ENCODE assay signal across 16 cellular contexts in genomic region chr10:22581453-22581852, GRCh38.
DNase-seq lines count a peak whose midpoint lies in the region; ATAC-seq lines count a peak whose summit lies in the region.
"Had no signal": no experiment of that assay in that cellular context is flagged by ENCODE, and none has a peak within 500 bp of the region (broad histone marks: within the 10 kb centered on the region; RNA-seq: fewer than 3 reads in every experiment).

No MANE protein-coding gene starts in this region.

- no peaks in the 10 kb centered on the region for H3K27me3 ChIP-seq in CD4-positive, CD25-positive, alpha-beta regulatory T cell (ENCODE audit: control insufficient read depth, insufficient read depth, low read length)
- H3K27me3 ChIP-seq in CD4-positive, alpha-beta memory T cell (ENCODE audit: insufficient read depth, low read length), result no peaks in the 10 kb centered on the region

- H3K27me3 Mint-ChIP-seq in CD4-positive, CD25-positive, alpha-beta regulatory T cell, result no peaks in the 10 kb centered on the region
- H3K27me3 Mint-ChIP-seq in CD4-positive, alpha-beta memory T cell, result no peaks in the 10 kb centered on the region
- H3K27me3 Mint-ChIP-seq in central memory CD8-positive, alpha-beta T cell, result no peaks in the 10 kb centered on the region
- H3K27me3 Mint-ChIP-seq in natural killer cell treated with Interleukin-12 subunit alpha and Interleukin-12 subunit beta and Interleukin-15 and Interleukin-18, amount 100 ng/mL, for 72 hours, result no peaks in the 10 kb centered on the region

- CTCF ChIA-PET in CD4-positive, alpha-beta memory T cell (lab: Charles Lee; ENCODE audit: partially characterized antibody), result interaction anchor here (0.7 kb wide), 1 partner anchor 150 kb away, joined by 3 read pairs; no protein-coding TSS in a partner anchor

- H3K4me1 ChIP-seq in CD4-positive, CD25-positive, alpha-beta regulatory T cell (ENCODE audit: control insufficient read depth, insufficient read depth, low read length, poor library complexity, severe bottlenecking), result no peaks in the 10 kb centered on the region
- peaks cover 8% of the 10 kb centered on the region for H3K4me1 ChIP-seq in CD4-positive, alpha-beta memory T cell (ENCODE audit: insufficient read depth, low read length)

- H3K4me3 ChIP-seq in CD4-positive, CD25-positive, alpha-beta regulatory T cell (ENCODE audit: low read depth, low read length), result no peak overlapping the region
- H3K4me3 ChIP-seq in CD4-positive, alpha-beta memory T cell (ENCODE audit: low read length in 2 of 2), result no peak overlapping the region

- intact Hi-C loops in CD4-positive, alpha-beta memory T cell (cut with micrococcal nuclease), result no loop called here
- intact Hi-C loops in left ventricle myocardium superior (cut with micrococcal nuclease), result no loop called here

- POLR2A ChIA-PET in CD4-positive, alpha-beta memory T cell (lab: Charles Lee; ENCODE audit: partially characterized antibody), result interaction anchor here (1.0 to 1.1 kb wide), 2 partner anchors 17 to 266 kb away, joined by 3 read pairs; partner anchors contain the start of gene COMMD3

- no peak for DNase-seq in CD4-positive, CD25-positive, alpha-beta regulatory T cell
- DNase-seq in CD4-positive, alpha-beta memory T cell, result no peak
- DNase-seq in central memory CD8-positive, alpha-beta T cell (ENCODE audit: low spot score in 2 of 2), result no peak
- no peak for DNase-seq in natural killer cell treated with Interleukin-12 subunit alpha and Interleukin-12 subunit beta and Interleukin-15 and Interleukin-18, amount 100 ng/mL, for 72 hours (ENCODE audit: low spot score)
- DNase-seq in left ventricle myocardium superior, result no peak
- DNase-seq: H9, Kasumi-1, MM.1S, NCI-H1694 treated with DMSO at 0.1 percent for 48 hours, NCI-H2107, NCI-H2227 treated with DMSO at 0.1 percent for 48 hours, NCI-H526 treated with DMSO at 0.1 percent for 48 hours, OCI-M1, RPMI8226 had no signal

- H3K27ac Mint-ChIP-seq in CD4-positive, CD25-positive, alpha-beta regulatory T cell, result peak overlapping the region in 2 of 3 donors; percentile 38 to 82
- H3K27ac Mint-ChIP-seq in CD4-positive, alpha-beta memory T cell, result peak overlapping the region in 4 of 7 donors; percentile 2 to 92 (median 29)
- peak overlapping the region; percentile 6 for H3K27ac Mint-ChIP-seq in central memory CD8-positive, alpha-beta T cell (ENCODE audit: low read depth)
- H3K27ac Mint-ChIP-seq in natural killer cell treated with Interleukin-12 subunit alpha and Interleukin-12 subunit beta and Interleukin-15 and Interleukin-18, amount 100 ng/mL, for 72 hours, result peak overlapping the region; percentile 56 to 89
- H3K27ac Mint-ChIP-seq: H9 had no signal

- H3K4me3 Mint-ChIP-seq in CD4-positive, CD25-positive, alpha-beta regulatory T cell, result no peak overlapping the region
- peak overlapping the region in 1 of 8 donors; percentile 29 for H3K4me3 Mint-ChIP-seq in CD4-positive, alpha-beta memory T cell
- no peak overlapping the region for H3K4me3 Mint-ChIP-seq in central memory CD8-positive, alpha-beta T cell
- no peak overlapping the region for H3K4me3 Mint-ChIP-seq in natural killer cell treated with Interleukin-12 subunit alpha and Interleukin-12 subunit beta and Interleukin-15 and Interleukin-18, amount 100 ng/mL, for 72 hours
- H3K4me3 Mint-ChIP-seq: H9 had no signal

- H3K36me3 Mint-ChIP-seq in CD4-positive, CD25-positive, alpha-beta regulatory T cell, result peaks cover 60% of the 10 kb centered on the region
- peaks cover 57 to 85% of the 10 kb centered on the region in 2 donors for H3K36me3 Mint-ChIP-seq in CD4-positive, alpha-beta memory T cell
- H3K36me3 Mint-ChIP-seq in central memory CD8-positive, alpha-beta T cell (ENCODE audit: insufficient read depth), result peaks cover 75% of the 10 kb centered on the region
- peaks cover 24% of the 10 kb centered on the region for H3K36me3 Mint-ChIP-seq in natural killer cell treated with Interleukin-12 subunit alpha and Interleukin-12 subunit beta and Interleukin-15 and Interleukin-18, amount 100 ng/mL, for 72 hours

- H3K9me3 ChIP-seq in CD4-positive, CD25-positive, alpha-beta regulatory T cell (ENCODE audit: control insufficient read depth in 2 of 2, low read length in 2 of 2), result no peaks in the 10 kb centered on the region
- no peaks in the 10 kb centered on the region for H3K9me3 ChIP-seq in CD4-positive, alpha-beta memory T cell (ENCODE audit: control insufficient read depth in 1 of 2, low read length in 2 of 2)

- H3K9me3 Mint-ChIP-seq in CD4-positive, CD25-positive, alpha-beta regulatory T cell, result peaks cover 0 to 2% (median 0%) of the 10 kb centered on the region in 7 donors
- peaks cover 0 to 1% (median 0%) of the 10 kb centered on the region in 8 donors for H3K9me3 Mint-ChIP-seq in CD4-positive, alpha-beta memory T cell
- H3K9me3 Mint-ChIP-seq in central memory CD8-positive, alpha-beta T cell, result no peaks in the 10 kb centered on the region
- H3K9me3 Mint-ChIP-seq in natural killer cell treated with Interleukin-12 subunit alpha and Interleukin-12 subunit beta and Interleukin-15 and Interleukin-18, amount 100 ng/mL, for 72 hours, result no peaks in the 10 kb centered on the region
- H3K9me3 Mint-ChIP-seq: H9 had no signal

- H3K36me3 ChIP-seq in CD4-positive, CD25-positive, alpha-beta regulatory T cell (ENCODE audit: control insufficient read depth, insufficient read depth, low read length), result peaks cover 73% of the 10 kb centered on the region
- peaks cover 54% of the 10 kb centered on the region for H3K36me3 ChIP-seq in CD4-positive, alpha-beta memory T cell (ENCODE audit: insufficient read depth, low read length)

- H3K27ac ChIP-seq in CD4-positive, CD25-positive, alpha-beta regulatory T cell (ENCODE audit: insufficient read depth, low read length, poor library complexity, severe bottlenecking), result no peak overlapping the region
- H3K27ac ChIP-seq in CD4-positive, alpha-beta memory T cell (ENCODE audit: low read depth, low read length), result no peak overlapping the region

- ATAC-seq in CD4-positive, CD25-positive, alpha-beta regulatory T cell (ENCODE audit: low read depth in 2 of 2), result no peak
- no peak for ATAC-seq in central memory CD8-positive, alpha-beta T cell (replicated peaks; ENCODE audit: extremely low read depth, poor library complexity, severe bottlenecking)
- ATAC-seq in natural killer cell treated with Interleukin-12 subunit alpha and Interleukin-12 subunit beta and Interleukin-15 and Interleukin-18, amount 100 ng/mL, for 72 hours, result no peak
- ATAC-seq in left ventricle myocardium superior (no peak), GM21367 (IDR thresholded peaks at IDR 0.05; ENCODE audit: unreplicated experiment) (no peak), HG03457 (IDR thresholded peaks at IDR 0.05; ENCODE audit: unreplicated experiment) (no peak)

- peaks cover 32 to 53% (median 37%) of the 10 kb centered on the region in 4 donors for H3K4me1 Mint-ChIP-seq in CD4-positive, CD25-positive, alpha-beta regulatory T cell
- H3K4me1 Mint-ChIP-seq in CD4-positive, alpha-beta memory T cell, result peaks cover 22 to 64% (median 47%) of the 10 kb centered on the region in 4 donors
- peaks cover 74% of the 10 kb centered on the region for H3K4me1 Mint-ChIP-seq in central memory CD8-positive, alpha-beta T cell
- peaks cover 38 to 49% of the 10 kb centered on the region in 2 donors for H3K4me1 Mint-ChIP-seq in natural killer cell treated with Interleukin-12 subunit alpha and Interleukin-12 subunit beta and Interleukin-15 and Interleukin-18, amount 100 ng/mL, for 72 hours (ENCODE audit: low read depth in 2 of 2)

Comparison
In these comparisons a context has a peak if more than half of its experiments do, and no peak if none do; other contexts are left out.
1. H3K27ac Mint-ChIP-seq: peak in every context shown above with its lines; median percentile 72 in natural killer cell treated with Interleukin-12 subunit alpha and Interleukin-12 subunit beta and Interleukin-15 and Interleukin-18, amount 100 ng/mL, for 72 hours; 60 in CD4-positive, CD25-positive, alpha-beta regulatory T cell; 29 in CD4-positive, alpha-beta memory T cell; 6 in central memory CD8-positive, alpha-beta T cell.